In genomic region chr16:89581045-89581695, GRCh38 we compare ENCODE assay signal across 12 cellular contexts. TPM values are rescaled to one million over a fixed set of nuclear protein-coding genes. Genes with fewer than 3 reads are reported as not detected.
DNase-seq lines count a peak whose midpoint lies in the region; ATAC-seq, FAIRE-seq and TF ChIP-seq lines count a peak whose summit lies in the region.
"Had no signal": no experiment of that assay in that cellular context is flagged by ENCODE, and none has a peak within 500 bp of the region (broad histone marks: within the 10 kb centered on the region; RNA-seq: fewer than 3 reads in every experiment).

No MANE protein-coding gene starts in this region.

- H3K9ac ChIP-seq in GM12878 (ENCODE audit: control insufficient read depth, insufficient read depth, low read length) (no peak overlapping the region), kidney (ENCODE audit: low read length in 2 of 2) (no peak overlapping the region)

- H3K4me3 ChIP-seq in GM12878 (no peak overlapping the region), kidney (ENCODE audit: low read length in 2 of 2) (no peak overlapping the region), stomach (no peak overlapping the region)

- no peak for TF ChIP-seq EP300 in GM12878 (IDR thresholded peaks at IDR 0.05; ENCODE audit: borderline replicate concordance in 1 of 2, control insufficient read depth in 1 of 2, low read depth in 2 of 2, low read length in 2 of 2)
- no peak for TF ChIP-seq EP300 in stomach (IDR thresholded peaks at IDR 0.05)

- no peaks in the 10 kb centered on the region; the same call in 2 of the 3 replicates for H3K9me3 ChIP-seq in GM12878 (replicated peaks; ENCODE audit: control insufficient read depth, insufficient read depth, low read length)
- H3K9me3 ChIP-seq in kidney (ENCODE audit: control insufficient read depth in 1 of 2, low read length in 2 of 2): no peaks in the 10 kb centered on the region
- H3K9me3 ChIP-seq in stomach: no peaks in the 10 kb centered on the region

- POLR2A ChIA-PET in GM12878 (lab: Charles Lee): no interaction called here

- no peaks in the 10 kb centered on the region for H3K4me1 ChIP-seq in GM12878 (ENCODE audit: control insufficient read depth, insufficient read depth, low read length)
- peaks cover 0 to 9% of the 10 kb centered on the region in 2 donors for H3K4me1 ChIP-seq in kidney (ENCODE audit: control insufficient read depth in 1 of 2, insufficient read depth in 1 of 2, low read depth in 1 of 2, low read length in 2 of 2)
- H3K4me1 ChIP-seq in stomach: peaks cover 14 to 50% (median 31%) of the 10 kb centered on the region in 4 donors

- FAIRE-seq in GM12878 (lab: Jason Lieb, UNC) (no peak), kidney (lab: Jason Lieb, UNC) (no peak)

- ATAC-seq in GM12878: no peak
- ATAC-seq in HG03565 (IDR thresholded peaks at IDR 0.05; ENCODE audit: unreplicated experiment): no peak

- TF ChIP-seq POLR2A in GM12878 (IDR thresholded peaks at IDR 0.05; ENCODE audit: low read depth, low read length): no peak
- no peak for TF ChIP-seq POLR2A in stomach (IDR thresholded peaks at IDR 0.05)

- SMC1A ChIA-PET in GM12878 (lab: Charles Lee; ENCODE audit: uncharacterized antibody, unreplicated experiment): no interaction called here

- H3K4me1 Mint-ChIP-seq in mesothelial cell of epicardium: no peaks in the 10 kb centered on the region

- DNase-seq in AG08395 (ENCODE audit: low spot score) (peak; percentile 97), HS-27A (ENCODE audit: low read depth) (peak; percentile 96), GM12878 (ENCODE audit: low read depth, low spot score) (no peak), kidney (peak; percentile 89), mesothelial cell of epicardium (ENCODE audit: low spot score in 2 of 2, unreplicated experiment in 2 of 2) (no peak), NCI-H2081 treated with DMSO at 0.1 percent for 48 hours (lab: John Stamatoyannopoulos, UW) (no peak), stomach (no peak)
- DNase-seq: activated CD4-positive, alpha-beta T cell treated with anti-CD3 and anti-CD28 coated beads for 4 hours; head of caudate nucleus; NCI-H1436 treated with DMSO at 0.1 percent for 48 hours; stimulated activated CD4-positive, alpha-beta T cell treated with anti-CD3 and anti-CD28 coated beads, Interleukin-1b, Interleukin-23, amount 100 ng/mL, for 48 hours had no signal

- intact Hi-C loops in GM12878 (cut with micrococcal nuclease; ENCODE audit: unreplicated experiment) (no loop called here), kidney (cut with DNase I) (no loop called here), stomach (cut with DNase I; ENCODE audit: low total_unique reads) (no loop called here)

- RAD21 ChIA-PET in GM12878 (lab: Charles Lee; ENCODE audit: unreplicated experiment): no interaction called here

- whole genome bisulfite sequencing in GM12878 (ENCODE audit: insufficient coverage, insufficient replicate concordance, low lambda C conversion rate, missing lambda C conversion rate): 85% methylated on average over 33 of the region's 33 CpGs
- WGBS in stomach, 5 donors: 83 to 92% (median 87%) methylated on average over 32 to 33 of the region's 33 CpGs

- no peaks in the 10 kb centered on the region for H3K79me2 ChIP-seq in GM12878 (ENCODE audit: control insufficient read depth, insufficient read depth, low read length)

- no peak overlapping the region for H3K27ac ChIP-seq in GM12878 (ENCODE audit: control insufficient read depth, insufficient read depth)
- H3K27ac ChIP-seq in kidney (ENCODE audit: low read depth in 2 of 2, low read length in 2 of 2): no peak overlapping the region
- peak overlapping the region in 1 of 5 donors; percentile 83 for H3K27ac ChIP-seq in stomach

- H3K27me3 Mint-ChIP-seq in mesothelial cell of epicardium (ENCODE audit: low read depth): peaks cover 23% of the 10 kb centered on the region

- in situ Hi-C loops in GM12878 (cut with MboI): no loop called here

- no peak overlapping the region for H2AFZ ChIP-seq in GM12878 (ENCODE audit: control insufficient read depth, low read depth, low read length)

- no peak overlapping the region for H3K4me3 Mint-ChIP-seq in mesothelial cell of epicardium

- no peak overlapping the region for H3K4me2 ChIP-seq in GM12878 (ENCODE audit: control insufficient read depth, insufficient read depth)

- TF ChIP-seq CTCF in GM12878 (IDR thresholded peaks at IDR 0.05 in 2 of 3, conservative IDR thresholded peaks at IDR 0.05 in 1 of 3; ENCODE audit: control insufficient read depth in 2 of 3, extremely low read depth in 1 of 3, insufficient read depth in 1 of 3, low read depth in 3 of 3, low read length in 3 of 3): no peak
- TF ChIP-seq CTCF in kidney (IDR thresholded peaks at IDR 0.05; ENCODE audit: borderline replicate concordance, extremely low read depth, insufficient read depth): no peak
- no peak for TF ChIP-seq CTCF in mesothelial cell of epicardium (IDR thresholded peaks at IDR 0.05; ENCODE audit: unreplicated experiment)
- TF ChIP-seq CTCF in stomach (IDR thresholded peaks at IDR 0.05): no peak

- no peaks in the 10 kb centered on the region for H3K36me3 Mint-ChIP-seq in mesothelial cell of epicardium

- no TSS peak for BruUV-seq in GM12878 (replicated peaks; lab: Mats Ljungman, UMichigan)

- no peaks in the 10 kb centered on the region for H3K36me3 ChIP-seq in GM12878 (ENCODE audit: control insufficient read depth in 2 of 2, insufficient read depth in 2 of 2, low read length in 1 of 2)
- H3K36me3 ChIP-seq in kidney (ENCODE audit: control insufficient read depth in 1 of 2, insufficient read depth in 2 of 2, low read length in 2 of 2): no peaks in the 10 kb centered on the region
- H3K36me3 ChIP-seq in stomach: no peaks in the 10 kb centered on the region

- TF ChIP-seq RAD21 in GM12878 (IDR thresholded peaks at IDR 0.05; ENCODE audit: insufficient read depth, low read depth, low read length): no peak

- no peak overlapping the region for H3K27ac Mint-ChIP-seq in mesothelial cell of epicardium

- H3K27me3 ChIP-seq in GM12878 (replicated peaks in 1 of 2; ENCODE audit: control insufficient read depth in 2 of 2, insufficient read depth in 2 of 2, low read length in 1 of 2): no peaks in the 10 kb centered on the region
- H3K27me3 ChIP-seq in stomach: peaks cover 2 to 22% (median 9%) of the 10 kb centered on the region in 3 donors

- CTCF ChIA-PET in GM12878 (lab: Yijun Ruan, JAX): no interaction called here

- H4K20me1 ChIP-seq in GM12878 (ENCODE audit: control insufficient read depth, insufficient read depth): no peaks in the 10 kb centered on the region

- no peaks in the 10 kb centered on the region for H3K9me3 Mint-ChIP-seq in mesothelial cell of epicardium

RNA-seq across cellular contexts. Expression of gene CPNE7, which starts 5.6 kb away (rescaled TPM):
- 55.5 and 58.7 TPM in 2 replicates for total RNA-seq in GM12878 (2013; cell fraction: nucleolus; rRNA removed)
- total RNA-seq in GM12878 (2014; rRNA removed) (22.5 and 23.4 TPM in 2 replicates), GM12878 (2014; rRNA removed; fragmentation: Illumina TruSeq; extraction: Trizol) (13.1 and 13.5 TPM in 2 replicates), GM12878 (2021) (39.6 and 46.9 TPM in 2 replicates), kidney (13.7 TPM), mesothelial cell of epicardium (1.2 to 1.7 TPM (median 1.2 TPM) in 3 replicates), stomach (1 to 10 TPM in 4 of 5 donors, not detected in 1; 1.6 to 6.2 (median 1.9) TPM)
- polyA plus RNA-seq in GM12878 (2011; ENCODE audit: low read depth): 2.9 TPM
- polyA plus RNA-seq in GM12878 (2011; rRNA removed) (6.1 and 7.4 TPM in 2 replicates), GM12878 (2014; fragmentation: Illumina TruSeq; extraction: Trizol) (16.5 and 17.5 TPM in 2 replicates), GM12878 (2014; fragmentation: Nextera tagmentation; extraction: Ambion mirVana) (1 to 10 TPM in 1 of 2 experiments, under 1 TPM in 1; 0.29 to 1.1 TPM), GM12878 (2014; rRNA removed) (39.7 and 49.2 TPM in 2 replicates), GM12878 (2016; fragmentation: Nextera tagmentation; extraction: Ambion mirVana) (10 to 100 TPM; 17.6 to 19.7 TPM), kidney (ENCODE audit: insufficient read depth, low read depth, low replicate concordance) (1.5 TPM), stomach (1 to 10 TPM in 2 of 3 donors, under 1 TPM in 1; 0.92 to 3.8 (median 1.3) TPM)
- 5.6 and 10.3 TPM in 2 replicates for polyA plus RNA-seq in GM12878 (2011; cell fraction: cytosol; rRNA removed)
- 210 and 211 TPM in 2 replicates for polyA plus RNA-seq in GM12878 (2011; cell fraction: nucleus; rRNA removed)
- polyA plus RNA-seq in GM12878 (2012): 8.5 and 9.2 TPM in 2 replicates
- polyA minus RNA-seq in GM12878 (2011; rRNA and poly(A)+ RNA removed): 1.2 and 1.4 TPM in 2 replicates
- 3.2 TPM in 1 of 2 replicates, not detected in the other for polyA minus RNA-seq in GM12878 (2011; cell fraction: cytosol; rRNA and poly(A)+ RNA removed)
- polyA minus RNA-seq in GM12878 (2011; cell fraction: nucleus; rRNA and poly(A)+ RNA removed): 5.8 and 6.4 TPM in 2 replicates

RNA-seq across cellular contexts. Expression of gene RPL13, which starts 20.7 kb away (rescaled TPM):
- 555 and 566 TPM in 2 replicates for total RNA-seq in GM12878 (2013; cell fraction: nucleolus; rRNA removed)
- 7,892 and 9,428 TPM in 2 replicates for total RNA-seq in GM12878 (2014; rRNA removed)
- total RNA-seq in GM12878 (2014; rRNA removed; fragmentation: Illumina TruSeq; extraction: Trizol): 2,108 and 2,400 TPM in 2 replicates
- total RNA-seq in GM12878 (2021): 4,034 and 4,132 TPM in 2 replicates
- 2,666 TPM for polyA plus RNA-seq in GM12878 (2011; ENCODE audit: low read depth)
- polyA plus RNA-seq in GM12878 (2011; rRNA removed): 1,025 and 2,315 TPM in 2 replicates
- 3,460 and 6,315 TPM in 2 replicates for polyA plus RNA-seq in GM12878 (2011; cell fraction: cytosol; rRNA removed)
- 1,880 and 1,959 TPM in 2 replicates for polyA plus RNA-seq in GM12878 (2011; cell fraction: nucleus; rRNA removed)
- 4,925 and 6,484 TPM in 2 replicates for polyA plus RNA-seq in GM12878 (2012)
- 872 and 1,693 TPM in 2 replicates for polyA plus RNA-seq in GM12878 (2014; fragmentation: Illumina TruSeq; extraction: Trizol)
- polyA plus RNA-seq in GM12878 (2014; fragmentation: Nextera tagmentation; extraction: Ambion mirVana): 1,000 to 10,000 TPM in 1 of 2 experiments, 100 to 1,000 TPM in 1; 386 to 1,247 TPM
- 6,764 and 8,907 TPM in 2 replicates for polyA plus RNA-seq in GM12878 (2014; rRNA removed)
- 1,000 to 10,000 TPM; 2,572 to 2,650 TPM for polyA plus RNA-seq in GM12878 (2016; fragmentation: Nextera tagmentation; extraction: Ambion mirVana)
- 392 and 1,069 TPM in 2 replicates for polyA minus RNA-seq in GM12878 (2011; rRNA and poly(A)+ RNA removed)
- polyA minus RNA-seq in GM12878 (2011; cell fraction: cytosol; rRNA and poly(A)+ RNA removed): 929 and 1,175 TPM in 2 replicates
- polyA minus RNA-seq in GM12878 (2011; cell fraction: nucleus; rRNA and poly(A)+ RNA removed): 344 and 499 TPM in 2 replicates
- 1,694 TPM for total RNA-seq in kidney
- polyA plus RNA-seq in kidney (ENCODE audit: insufficient read depth, low read depth, low replicate concordance): 3,146 TPM
- 2,065 to 2,192 TPM (median 2,184 TPM) in 3 replicates for total RNA-seq in mesothelial cell of epicardium
- total RNA-seq in stomach: 1,000 to 10,000 TPM; 2,053 to 4,705 (median 3,295) TPM
- polyA plus RNA-seq in stomach: over 10,000 TPM in 1 of 3 donors, 1,000 to 10,000 TPM in 2; 7,322 to 10,054 (median 9,037) TPM

RNA-seq across cellular contexts. Expression of gene DPEP1, which starts 32.3 kb away (rescaled TPM):
- total RNA-seq in GM12878 (2013; cell fraction: nucleolus; rRNA removed): not detected in 2 replicates
- not detected in 2 replicates for total RNA-seq in GM12878 (2014; rRNA removed)
- total RNA-seq in GM12878 (2014; rRNA removed; fragmentation: Illumina TruSeq; extraction: Trizol): not detected in 2 replicates
- total RNA-seq in GM12878 (2021): not detected in 2 replicates
- not detected for polyA plus RNA-seq in GM12878 (2011; ENCODE audit: low read depth)
- not detected in 2 replicates for polyA plus RNA-seq in GM12878 (2011; rRNA removed)
- polyA plus RNA-seq in GM12878 (2011; cell fraction: cytosol; rRNA removed): not detected in 2 replicates
- polyA plus RNA-seq in GM12878 (2011; cell fraction: nucleus; rRNA removed): 0.34 and 0.47 TPM in 2 replicates
- polyA plus RNA-seq in GM12878 (2012): not detected in 2 replicates
- not detected in 2 replicates for polyA plus RNA-seq in GM12878 (2014; fragmentation: Illumina TruSeq; extraction: Trizol)
- not detected for polyA plus RNA-seq in GM12878 (2014; fragmentation: Nextera tagmentation; extraction: Ambion mirVana)
- not detected in 2 replicates for polyA plus RNA-seq in GM12878 (2014; rRNA removed)
- not detected for polyA plus RNA-seq in GM12878 (2016; fragmentation: Nextera tagmentation; extraction: Ambion mirVana)
- not detected in 2 replicates for polyA minus RNA-seq in GM12878 (2011; rRNA and poly(A)+ RNA removed)
- polyA minus RNA-seq in GM12878 (2011; cell fraction: cytosol; rRNA and poly(A)+ RNA removed): not detected in 2 replicates
- polyA minus RNA-seq in GM12878 (2011; cell fraction: nucleus; rRNA and poly(A)+ RNA removed): not detected in 2 replicates
- total RNA-seq in kidney: 24.2 TPM
- polyA plus RNA-seq in kidney (ENCODE audit: insufficient read depth, low read depth, low replicate concordance): 433 TPM
- 0.36 to 0.47 TPM (median 0.38 TPM) in 3 replicates for total RNA-seq in mesothelial cell of epicardium
- total RNA-seq in stomach: 10 to 100 TPM in 1 of 5 donors, 1 to 10 TPM in 1, under 1 TPM in 1, not detected in 2; 0.58 to 12.3 (median 4.8) TPM
- 1 to 10 TPM in 1 of 3 donors, under 1 TPM in 2; 0.23 to 1.4 (median 0.62) TPM for polyA plus RNA-seq in stomach

Comparison
In these comparisons a context has a peak if more than half of its experiments do, and no peak if none do; other contexts are left out.
1. DNase-seq: peak in AG08395 (single experiment), HS-27A (single experiment) and kidney (single experiment); none in GM12878 (single experiment), mesothelial cell of epicardium (0 of 2), NCI-H2081 treated with DMSO at 0.1 percent for 48 hours (single experiment) and stomach (single experiment).